ENCODE assay signal across 23 cellular contexts in genomic region chr3:57041674-57042073, GRCh38. TPM values are rescaled to one million over a fixed set of nuclear protein-coding genes. Genes with fewer than 3 reads are reported as not detected.
"Had no signal": no experiment of that assay in that cellular context is flagged by ENCODE, and none has a peak within 500 bp of the region (broad histone marks: within the 10 kb centered on the region; RNA-seq: fewer than 3 reads in every experiment).

No MANE protein-coding gene starts in this region.

- ATAC-seq: activated CD8-positive, alpha-beta memory T cell treated with anti-CD3 and anti-CD28 coated beads, Interleukin-2, amount 10 ng/mL, durations not matched to agents 7 days and 5 days; effector memory CD8-positive, alpha-beta T cell had no signal

- H3K4me3 ChIP-seq: cardiac muscle cell, esophagus squamous epithelium, ovary, tibial nerve, uterus had no signal

- DNase-seq: activated B cell treated with CpG ODN at 0.5 μM for 24 hours; activated CD4-positive, alpha-beta memory T cell treated with anti-CD3 and anti-CD28 coated beads, Interleukin-2, amount 10 ng/mL, durations not matched to agents 7 days and 5 days; activated CD4-positive, alpha-beta T cell treated with anti-CD3 and anti-CD28 coated beads for 48 hours; activated CD8-positive, alpha-beta memory T cell treated with anti-CD3 and anti-CD28 coated beads, Interleukin-2, amount 10 ng/mL, durations not matched to agents 7 days and 5 days; amniotic stem cell; dermis blood vessel endothelial cell; effector memory CD8-positive, alpha-beta T cell; esophagus squamous epithelium; hypothalamus; islet precursor cell; naive B cell; ovary; stimulated activated CD4-positive, alpha-beta T cell treated with anti-CD3 and anti-CD28 coated beads, Interleukin-12 subunit alpha, Interleukin-12 subunit beta, amount 100 ng/mL, for 4 hours; stimulated activated CD4-positive, alpha-beta T cell treated with anti-CD3 and anti-CD28 coated beads, Interleukin-1b, Interleukin-23, amount 100 ng/mL, for 48 hours; stimulated activated CD8-positive, alpha-beta memory T cell treated with anti-CD3 and anti-CD28 coated beads, Interleukin-4, amount 100 ng/mL, for 48 hours; stimulated activated naive CD4-positive, alpha-beta T cell treated with Interleukin-2 at 50 U/mL for 16 hours; uterus had no signal

- H3K36me3 ChIP-seq: cardiac muscle cell, esophagus squamous epithelium, ovary, tibial nerve, uterus had no signal

- H3K9me3 ChIP-seq: esophagus squamous epithelium, ovary, tibial nerve, uterus had no signal

- H3K4me1 ChIP-seq: uterus had no signal

- H3K27ac ChIP-seq: cardiac muscle cell, esophagus squamous epithelium, ovary, tibial nerve, uterus had no signal

- H3K27me3 ChIP-seq: cardiac muscle cell, esophagus squamous epithelium, ovary, tibial nerve, uterus had no signal

RNA-seq across cellular contexts. Expression of gene SPATA12, which starts 18.8 kb away (rescaled TPM):
- total RNA-seq: activated B cell treated with CpG ODN at 0.5 μM for 24 hours; activated CD4-positive, alpha-beta memory T cell treated with anti-CD3 and anti-CD28 coated beads, Interleukin-2, amount 10 ng/mL, durations not matched to agents 7 days and 5 days; activated CD8-positive, alpha-beta memory T cell treated with anti-CD3 and anti-CD28 coated beads, Interleukin-2, amount 10 ng/mL, durations not matched to agents 7 days and 5 days; cardiac muscle cell; fibroblast of villous mesenchyme; lung microvascular endothelial cell; mononuclear cell; T-helper 2 cell treated with Interferon-gamma antibody and Interleukin-4, amounts not matched to agents 100 ng/mL and 5 ng/mL, for 36 hours; tibial nerve had no signal
- polyA plus RNA-seq: cardiac muscle cell had no signal
